ENCODE assay signal across 8 cellular contexts in genomic region chr12:108511633-108512540, GRCh38. TPM values are rescaled to one million over a fixed set of nuclear protein-coding genes. Genes with fewer than 3 reads are reported as not detected.
DNase-seq lines count a peak whose midpoint lies in the region; ATAC-seq, FAIRE-seq and TF ChIP-seq lines count a peak whose summit lies in the region.

No MANE protein-coding gene starts in this region.

- H3F3A ChIP-seq in PC-3 (ENCODE audit: low read length, unreplicated experiment) = no peaks in the 10 kb centered on the region

- peak overlapping the region; percentile 6; the same call in 1 of the 2 replicates for H3K4me3 ChIP-seq in PC-3 (ENCODE audit: low read length)
- H3K4me3 ChIP-seq in testis = no peak overlapping the region

- no peak for TF ChIP-seq EP300 in Ishikawa (IDR thresholded peaks at IDR 0.05; ENCODE audit: borderline replicate concordance)

- H3K9me3 ChIP-seq in PC-3 (ENCODE audit: low read length) = no peaks in the 10 kb centered on the region
- no peaks in the 10 kb centered on the region for H3K9me3 ChIP-seq in testis

- H3K9ac ChIP-seq in PC-3 (ENCODE audit: low read length) = no peak overlapping the region

- POLR2A ChIA-PET in PC-3 (lab: Charles Lee; ENCODE audit: unreplicated experiment) = interaction anchor here (0.7 kb wide), 1 partner anchor 941 kb away, joined by 4 read pairs; no protein-coding TSS in a partner anchor

- peaks cover 11% of the 10 kb centered on the region for H3K79me2 ChIP-seq in PC-3 (ENCODE audit: low read length)

- TF ChIP-seq CTCF in PC-3 (conservative IDR thresholded peaks at IDR 0.05; ENCODE audit: low read depth, low read length) (peak; percentile 96), foreskin keratinocyte (conservative IDR thresholded peaks at IDR 0.05) (peak; percentile 89), testis (IDR thresholded peaks at IDR 0.05) (peak; percentile 89 to 99 (median 90))

- CTCF ChIA-PET in PC-3 (lab: Charles Lee) = interaction anchor here (0.5 to 1.0 kb wide), 5 partner anchors 27 to 836 kb away, joined by 3 to 8 read pairs (median 3); no protein-coding TSS in a partner anchor

- H3K36me3 ChIP-seq in PC-3 (ENCODE audit: low read depth, low read length) (no peaks in the 10 kb centered on the region), testis (ENCODE audit: low read depth, missing control alignments) (no peaks in the 10 kb centered on the region)

- DNase-seq in PC-3 = peak; percentile 85
- DNase-seq in activated T-helper 1 cell treated with anti-CD3 and anti-CD28 coated beads, Interleukin-2, amount 50 U/mL, for 16 hours (ENCODE audit: low read depth in 1 of 2, low spot score in 1 of 2) = peak; percentile 55 to 62
- DNase-seq in foreskin keratinocyte = peak in 1 of 2 donors; percentile 40
- peak; percentile 57 for DNase-seq in occipital lobe (lab: John Stamatoyannopoulos, UW)
- peak; percentile 86 for DNase-seq in testis

- peak overlapping the region; percentile 45 for H3K4me2 ChIP-seq in PC-3 (ENCODE audit: low read length)

- H3K9me2 ChIP-seq in PC-3 (replicated peaks; ENCODE audit: low read length) = no peaks in the 10 kb centered on the region

- FAIRE-seq in G401.6 (lab: Jason Lieb, UNC) = peak; percentile 82

- intact Hi-C loops in PC-3 (cut with micrococcal nuclease) (loop anchor here (1.0 to 10.0 kb wide), 6 partner anchors 175 to 827 kb away; partner anchors contain the start of gene PWP1), testis (cut with DNase I; ENCODE audit: low total_unique reads) (no loop called here)

- BruUV-seq in PC-3 (replicated peaks; lab: Mats Ljungman, UMichigan) = no TSS peak

- ATAC-seq in PC-3 = no peak
- no peak for ATAC-seq in foreskin keratinocyte
- no peak for ATAC-seq in HG03139 (IDR thresholded peaks at IDR 0.05; ENCODE audit: unreplicated experiment)

- WGBS in testis, 2 donors = 16 to 19% methylated on average over 15 of the region's 15 CpGs

- H3K27me3 ChIP-seq in PC-3 (ENCODE audit: low read length) = no peaks in the 10 kb centered on the region
- no peaks in the 10 kb centered on the region for H3K27me3 ChIP-seq in foreskin keratinocyte
- no peaks in the 10 kb centered on the region for H3K27me3 ChIP-seq in testis

- H3K4me1 ChIP-seq in PC-3 (ENCODE audit: insufficient read depth, low read length) = peaks cover 15% of the 10 kb centered on the region; the same call in 1 of the 2 replicates
- H3K4me1 ChIP-seq in foreskin keratinocyte = no peaks in the 10 kb centered on the region
- H3K4me1 ChIP-seq in testis = peaks cover 8% of the 10 kb centered on the region

- H2AFZ ChIP-seq in PC-3 (ENCODE audit: low read length) = peak overlapping the region; percentile 20

- TF ChIP-seq POLR2A in testis (IDR thresholded peaks at IDR 0.05) = no peak

- TF ChIP-seq RAD21 in Ishikawa (IDR thresholded peaks at IDR 0.05; ENCODE audit: low read depth) = peak; percentile 83

- H4K20me1 ChIP-seq in PC-3 (ENCODE audit: low read length) = no peaks in the 10 kb centered on the region

- no peak overlapping the region for H3K27ac ChIP-seq in PC-3 (ENCODE audit: low read length)
- no peak overlapping the region for H3K27ac ChIP-seq in foreskin keratinocyte
- no peak overlapping the region for H3K27ac ChIP-seq in testis

TF ChIP-seq in Ishikawa, 13 proteins besides CTCF, POLR2A, EP300 and RAD21:
- TF ChIP-seq MAX (IDR thresholded peaks at IDR 0.05) (no peak), NFIC (IDR thresholded peaks at IDR 0.05) (no peak), TEAD4 (IDR thresholded peaks at IDR 0.05) (no peak), EGR1 (IDR thresholded peaks at IDR 0.05) (no peak), ZBTB7A (IDR thresholded peaks at IDR 0.05; ENCODE audit: low read depth) (no peak), TCF12 (IDR thresholded peaks at IDR 0.05; ENCODE audit: low read depth) (no peak), YY1 (IDR thresholded peaks at IDR 0.05; ENCODE audit: low read depth) (no peak), CEBPB (IDR thresholded peaks at IDR 0.05) (no peak), TAF1 (IDR thresholded peaks at IDR 0.05; ENCODE audit: low read depth) (no peak), USF1 (IDR thresholded peaks at IDR 0.05) (no peak), CREB1 (IDR thresholded peaks at IDR 0.05; ENCODE audit: low read depth) (no peak)
- TF ChIP-seq, protein P1, sequence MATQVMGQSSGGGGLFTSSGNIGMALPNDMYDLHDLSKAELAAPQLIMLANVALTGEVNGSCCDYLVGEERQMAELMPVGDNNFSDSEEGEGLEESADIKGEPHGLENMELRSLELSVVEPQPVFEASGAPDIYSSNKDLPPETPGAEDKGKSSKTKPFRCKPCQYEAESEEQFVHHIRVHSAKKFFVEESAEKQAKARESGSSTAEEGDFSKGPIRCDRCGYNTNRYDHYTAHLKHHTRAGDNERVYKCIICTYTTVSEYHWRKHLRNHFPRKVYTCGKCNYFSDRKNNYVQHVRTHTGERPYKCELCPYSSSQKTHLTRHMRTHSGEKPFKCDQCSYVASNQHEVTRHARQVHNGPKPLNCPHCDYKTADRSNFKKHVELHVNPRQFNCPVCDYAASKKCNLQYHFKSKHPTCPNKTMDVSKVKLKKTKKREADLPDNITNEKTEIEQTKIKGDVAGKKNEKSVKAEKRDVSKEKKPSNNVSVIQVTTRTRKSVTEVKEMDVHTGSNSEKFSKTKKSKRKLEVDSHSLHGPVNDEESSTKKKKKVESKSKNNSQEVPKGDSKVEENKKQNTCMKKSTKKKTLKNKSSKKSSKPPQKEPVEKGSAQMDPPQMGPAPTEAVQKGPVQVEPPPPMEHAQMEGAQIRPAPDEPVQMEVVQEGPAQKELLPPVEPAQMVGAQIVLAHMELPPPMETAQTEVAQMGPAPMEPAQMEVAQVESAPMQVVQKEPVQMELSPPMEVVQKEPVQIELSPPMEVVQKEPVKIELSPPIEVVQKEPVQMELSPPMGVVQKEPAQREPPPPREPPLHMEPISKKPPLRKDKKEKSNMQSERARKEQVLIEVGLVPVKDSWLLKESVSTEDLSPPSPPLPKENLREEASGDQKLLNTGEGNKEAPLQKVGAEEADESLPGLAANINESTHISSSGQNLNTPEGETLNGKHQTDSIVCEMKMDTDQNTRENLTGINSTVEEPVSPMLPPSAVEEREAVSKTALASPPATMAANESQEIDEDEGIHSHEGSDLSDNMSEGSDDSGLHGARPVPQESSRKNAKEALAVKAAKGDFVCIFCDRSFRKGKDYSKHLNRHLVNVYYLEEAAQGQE (IDR thresholded peaks at IDR 0.05; ENCODE audit: low read depth) = no peak

RNA-seq across cellular contexts. Expression of gene FICD, which starts 3.2 kb away (rescaled TPM):
- total RNA-seq in PC-3 (2014; rRNA removed) = 6.4 and 18.5 TPM in 2 replicates
- 2.0 and 2.8 TPM in 2 replicates for total RNA-seq in foreskin keratinocyte
- 0.87 and 1.00 TPM in 2 replicates for polyA plus RNA-seq in foreskin keratinocyte
- total RNA-seq in occipital lobe = 5.0 TPM
- total RNA-seq in testis = 10 to 100 TPM; 10.0 to 10.5 TPM
- 16.7 TPM for polyA plus RNA-seq in testis (ENCODE audit: insufficient read depth, low read depth, low replicate concordance)

RNA-seq across cellular contexts. Expression of gene SART3, which starts 49.1 kb away (rescaled TPM):
- total RNA-seq in PC-3 (2014; rRNA removed) = 148 and 165 TPM in 2 replicates
- 50.0 and 54.9 TPM in 2 replicates for total RNA-seq in foreskin keratinocyte
- polyA plus RNA-seq in foreskin keratinocyte = 15.2 and 18.8 TPM in 2 replicates
- 66.0 TPM for total RNA-seq in occipital lobe
- 100 to 1,000 TPM; 115 to 116 TPM for total RNA-seq in testis
- 48.6 TPM for polyA plus RNA-seq in testis (ENCODE audit: insufficient read depth, low read depth, low replicate concordance)

RNA-seq across cellular contexts. Expression of gene ISCU, which starts 50.5 kb away (rescaled TPM):
- total RNA-seq in PC-3 (2014; rRNA removed) (120 and 181 TPM in 2 replicates), foreskin keratinocyte (90.7 and 93.3 TPM in 2 replicates), occipital lobe (36.2 TPM), testis (100 to 1,000 TPM; 221 to 238 TPM)
- polyA plus RNA-seq in foreskin keratinocyte (105 and 115 TPM in 2 replicates), testis (ENCODE audit: insufficient read depth, low read depth, low replicate concordance) (217 TPM)
